Comparison of ENCODE assay signal across 8 cellular contexts in genomic region chr1:155176544-155177071, GRCh38. TPM values are rescaled to one million over a fixed set of nuclear protein-coding genes. Genes with fewer than 3 reads are reported as not detected.
DNase-seq lines count a peak whose midpoint lies in the region; ATAC-seq and TF ChIP-seq lines count a peak whose summit lies in the region.

No MANE protein-coding gene starts in this region.

- ATAC-seq in HG02852 (IDR thresholded peaks at IDR 0.05; ENCODE audit: unreplicated experiment) = no peak

- H3K27ac ChIP-seq in coronary artery (peak overlapping the region in 1 of 2 donors; percentile 15), liver (ENCODE audit: low read depth in 1 of 2, low read length in 2 of 2) (no peak overlapping the region)

- peaks cover 0 to under 1% of the 10 kb centered on the region in 2 donors for H3K36me3 Mint-ChIP-seq in CD14-positive monocyte
- peaks cover 33% of the 10 kb centered on the region for H3K36me3 Mint-ChIP-seq in activated CD4-positive, alpha-beta T cell treated with anti-CD3 and anti-CD28 coated beads, Interleukin-2, amount 10 ng/mL, durations not matched to agents 24 days and 14 days (ENCODE audit: low read depth)

- WGBS in liver = 61% methylated on average over 8 of the region's 8 CpGs

- H3K27me3 ChIP-seq in liver (ENCODE audit: control insufficient read depth in 4 of 4, insufficient read depth in 4 of 4, low read length in 3 of 4) = peaks cover 0 to 3% (median 0%) of the 10 kb centered on the region in 4 donors

- DNase-seq in CD14-positive monocyte (ENCODE audit: low spot score) (peak; percentile 75), HK-2 (ENCODE audit: unreplicated experiment) (peak; percentile 86), NCI-H774 (lab: John Stamatoyannopoulos, UW) (peak; percentile 82), coronary artery (ENCODE audit: low spot score) (peak; percentile 81)
- DNase-seq in activated CD4-positive, alpha-beta T cell treated with anti-CD3 and anti-CD28 coated beads, Interleukin-2, amount 10 ng/mL, durations not matched to agents 24 days and 14 days = peak; percentile 95
- DNase-seq in stimulated activated CD4-positive, alpha-beta T cell treated with anti-CD3 and anti-CD28 coated beads, TNF-alpha, amount 100 ng/mL, for 48 hours (ENCODE audit: low read depth in 3 of 3) = peak; percentile 60 to 88 (median 80)

- H3K27ac Mint-ChIP-seq in CD14-positive monocyte = peak overlapping the region in 1 of 7 donors; percentile 30
- H3K27ac Mint-ChIP-seq in activated CD4-positive, alpha-beta T cell treated with anti-CD3 and anti-CD28 coated beads, Interleukin-2, amount 10 ng/mL, durations not matched to agents 24 days and 14 days = peak overlapping the region; percentile 55

- no peaks in the 10 kb centered on the region for H3K36me3 ChIP-seq in liver (ENCODE audit: control insufficient read depth in 4 of 4, insufficient read depth in 3 of 4, low read depth in 1 of 4, low read length in 3 of 4)

- H3K4me3 ChIP-seq in coronary artery (no peak overlapping the region), liver (ENCODE audit: low read depth in 1 of 3, low read length in 3 of 3) (no peak overlapping the region)

- H3K27me3 Mint-ChIP-seq in CD14-positive monocyte (ENCODE audit: low read depth in 3 of 3) = peaks cover 4 to 22% (median 21%) of the 10 kb centered on the region in 3 donors
- H3K27me3 Mint-ChIP-seq in activated CD4-positive, alpha-beta T cell treated with anti-CD3 and anti-CD28 coated beads, Interleukin-2, amount 10 ng/mL, durations not matched to agents 24 days and 14 days = peaks cover 6% of the 10 kb centered on the region

- no peaks in the 10 kb centered on the region for H3K9me3 Mint-ChIP-seq in CD14-positive monocyte
- no peaks in the 10 kb centered on the region for H3K9me3 Mint-ChIP-seq in activated CD4-positive, alpha-beta T cell treated with anti-CD3 and anti-CD28 coated beads, Interleukin-2, amount 10 ng/mL, durations not matched to agents 24 days and 14 days

- intact Hi-C loops in CD14-positive monocyte (cut with micrococcal nuclease) = no loop called here
- intact Hi-C loops in activated CD4-positive, alpha-beta T cell treated with anti-CD3 and anti-CD28 coated beads, Interleukin-2, amount 10 ng/mL, durations not matched to agents 24 days and 14 days (cut with micrococcal nuclease) = loop anchor here (1.0 kb wide), 2 partner anchors 17 to 50 kb away; no protein-coding TSS in a partner anchor

- H3K4me1 Mint-ChIP-seq in CD14-positive monocyte = peaks cover 48% of the 10 kb centered on the region
- H3K4me1 Mint-ChIP-seq in activated CD4-positive, alpha-beta T cell treated with anti-CD3 and anti-CD28 coated beads, Interleukin-2, amount 10 ng/mL, durations not matched to agents 24 days and 14 days = peaks cover 42% of the 10 kb centered on the region

- no peaks in the 10 kb centered on the region for H3K9me3 ChIP-seq in liver (ENCODE audit: control insufficient read depth in 4 of 4, low read length in 3 of 4)

- peak; percentile 68 to 83 for TF ChIP-seq RAD21 in liver (IDR thresholded peaks at IDR 0.05)

- H3K9ac ChIP-seq in liver (ENCODE audit: low read depth in 1 of 2, low read length in 2 of 2) = no peak overlapping the region

- TF ChIP-seq CTCF in CD14-positive monocyte (IDR thresholded peaks at IDR 0.05) (peak; percentile 92), coronary artery (IDR thresholded peaks at IDR 0.05) (peak; percentile 92), liver (IDR thresholded peaks at IDR 0.05; ENCODE audit: low read depth, low read length, missing input control) (peak; percentile 91)

- H3K4me3 Mint-ChIP-seq in CD14-positive monocyte = no peak overlapping the region
- peak overlapping the region; percentile 99 for H3K4me3 Mint-ChIP-seq in activated CD4-positive, alpha-beta T cell treated with anti-CD3 and anti-CD28 coated beads, Interleukin-2, amount 10 ng/mL, durations not matched to agents 24 days and 14 days

- peaks cover 0 to 10% (median 7%) of the 10 kb centered on the region in 4 donors for H3K4me1 ChIP-seq in liver (ENCODE audit: control insufficient read depth in 4 of 4, insufficient read depth in 4 of 4, low read length in 3 of 4)

TF ChIP-seq in liver, 16 proteins besides CTCF, POLR2A, EP300 and RAD21:
- TF ChIP-seq EGR1 (IDR thresholded peaks at IDR 0.05; ENCODE audit: low read depth in 2 of 2) (no peak), NR2F2 (IDR thresholded peaks at IDR 0.05) (no peak), GABPA (IDR thresholded peaks at IDR 0.05 in 1 of 2, conservative IDR thresholded peaks at IDR 0.05 in 1 of 2) (no peak), HNF4G (IDR thresholded peaks at IDR 0.05) (no peak)
- TF ChIP-seq, protein P1, sequence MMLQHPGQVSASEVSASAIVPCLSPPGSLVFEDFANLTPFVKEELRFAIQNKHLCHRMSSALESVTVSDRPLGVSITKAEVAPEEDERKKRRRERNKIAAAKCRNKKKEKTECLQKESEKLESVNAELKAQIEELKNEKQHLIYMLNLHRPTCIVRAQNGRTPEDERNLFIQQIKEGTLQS (IDR thresholded peaks at IDR 0.05) = no peak

RNA-seq across cellular contexts. Expression of gene TRIM46, which starts 3.0 kb away (rescaled TPM):
- polyA plus RNA-seq in CD14-positive monocyte (not detected), liver (under 1 TPM; 0.07 to 0.11 TPM)
- total RNA-seq in activated CD4-positive, alpha-beta T cell treated with anti-CD3 and anti-CD28 coated beads, Interleukin-2, amount 10 ng/mL, durations not matched to agents 24 days and 14 days = 9.4 and 10.7 TPM in 2 replicates
- under 1 TPM; 0.14 to 0.17 TPM for total RNA-seq in liver

RNA-seq across cellular contexts. Expression of gene KRTCAP2, which starts 3.5 kb away (rescaled TPM):
- polyA plus RNA-seq in CD14-positive monocyte (100 to 1,000 TPM; 247 to 256 TPM), liver (100 to 1,000 TPM; 150 to 224 TPM)
- total RNA-seq in activated CD4-positive, alpha-beta T cell treated with anti-CD3 and anti-CD28 coated beads, Interleukin-2, amount 10 ng/mL, durations not matched to agents 24 days and 14 days = 244 and 245 TPM in 2 replicates
- 10 to 100 TPM; 49.8 TPM for total RNA-seq in liver

RNA-seq across cellular contexts. Expression of gene THBS3, which starts 31.1 kb away (rescaled TPM):
- polyA plus RNA-seq in CD14-positive monocyte (1 to 10 TPM; 3.2 to 5.3 TPM), liver (1 to 10 TPM; 3.1 to 4.3 TPM)
- 10.5 and 10.6 TPM in 2 replicates for total RNA-seq in activated CD4-positive, alpha-beta T cell treated with anti-CD3 and anti-CD28 coated beads, Interleukin-2, amount 10 ng/mL, durations not matched to agents 24 days and 14 days
- total RNA-seq in liver = 1 to 10 TPM; 4.0 to 6.9 TPM

RNA-seq across cellular contexts. Expression of gene MTX1, which starts 31.9 kb away (rescaled TPM):
- polyA plus RNA-seq in CD14-positive monocyte (100 to 1,000 TPM in 1 of 2 donors, 10 to 100 TPM in 1; 86.0 to 101 TPM), liver (10 to 100 TPM; 30.5 to 38.4 TPM)
- 62.4 and 64.7 TPM in 2 replicates for total RNA-seq in activated CD4-positive, alpha-beta T cell treated with anti-CD3 and anti-CD28 coated beads, Interleukin-2, amount 10 ng/mL, durations not matched to agents 24 days and 14 days
- total RNA-seq in liver = 10 to 100 TPM; 19.6 to 26.4 TPM

RNA-seq across cellular contexts. Expression of gene DPM3, which starts 36.3 kb away (rescaled TPM):
- polyA plus RNA-seq in CD14-positive monocyte (100 to 1,000 TPM in 1 of 2 donors, 10 to 100 TPM in 1; 99.9 to 141 TPM), liver (100 to 1,000 TPM in 1 of 2 donors, 10 to 100 TPM in 1; 75.8 to 134 TPM)
- total RNA-seq in activated CD4-positive, alpha-beta T cell treated with anti-CD3 and anti-CD28 coated beads, Interleukin-2, amount 10 ng/mL, durations not matched to agents 24 days and 14 days = 34.5 and 37.2 TPM in 2 replicates
- 10 to 100 TPM; 27.3 to 62.4 TPM for total RNA-seq in liver
